ENCODE assay signal across 16 cellular contexts in genomic region chr12:124557518-124558223, GRCh38. TPM values are rescaled to one million over a fixed set of nuclear protein-coding genes. Genes with fewer than 3 reads are reported as not detected.
DNase-seq lines count a peak whose midpoint lies in the region; ATAC-seq and TF ChIP-seq lines count a peak whose summit lies in the region.
"Had no signal": no experiment of that assay in that cellular context is flagged by ENCODE, and none has a peak within 500 bp of the region (broad histone marks: within the 10 kb centered on the region; RNA-seq: fewer than 3 reads in every experiment).

No MANE protein-coding gene starts in this region.

- H3K27ac ChIP-seq in WERI-Rb-1, result peak overlapping the region; percentile 74
- H3K27ac ChIP-seq in transverse colon, result peak overlapping the region; percentile 22 to 59 (median 38)
- H3K27ac ChIP-seq: brain microvascular endothelial cell, epithelial cell of prostate had no signal

- 87 to 100% methylated on average over 1 to 12 of the region's 15 CpGs for WGBS in transverse colon (ENCODE audit: low coverage in 1 of 2), 2 donors

- H3K4me3 ChIP-seq in WERI-Rb-1 (ENCODE audit: low read depth, low read length) (no peak overlapping the region), transverse colon (no peak overlapping the region), HAP-1 (no peak overlapping the region)

- peaks cover 3% of the 10 kb centered on the region for H3K9me3 ChIP-seq in WERI-Rb-1 (ENCODE audit: severe bottlenecking)
- H3K9me3 ChIP-seq in transverse colon, result no peaks in the 10 kb centered on the region
- H3K9me3 ChIP-seq in HAP-1, result no peaks in the 10 kb centered on the region

- TF ChIP-seq CTCF in WERI-Rb-1 (IDR thresholded peaks at IDR 0.05; ENCODE audit: low read depth, low read length) (peak; percentile 23; the same call in 1 of the 2 replicates), transverse colon (IDR thresholded peaks at IDR 0.05) (no peak)

- peaks cover 10 to 63% (median 31%) of the 10 kb centered on the region in 4 donors for H3K4me1 ChIP-seq in transverse colon
- H3K4me1 ChIP-seq in HAP-1, result peaks cover 23% of the 10 kb centered on the region

- no peaks in the 10 kb centered on the region for H3K27me3 ChIP-seq in WERI-Rb-1 (ENCODE audit: insufficient read depth, low read depth, severe bottlenecking)
- no peaks in the 10 kb centered on the region for H3K27me3 ChIP-seq in transverse colon
- no peaks in the 10 kb centered on the region for H3K27me3 ChIP-seq in HAP-1 (ENCODE audit: low read depth)
- H3K27me3 ChIP-seq: brain microvascular endothelial cell had no signal

- no peak for ATAC-seq in HG03097 (IDR thresholded peaks at IDR 0.05; ENCODE audit: low FRiP score, unreplicated experiment)
- ATAC-seq: HCT116; stimulated activated memory B cell treated with anti-CD40 and anti-IgM and Interleukin-4, amounts not matched to agents 10 μg/mL and 1 μg/mL and 100 μg/mL, for 72 hours had no signal

- TF ChIP-seq POLR2A in transverse colon (IDR thresholded peaks at IDR 0.05), result no peak

- TF ChIP-seq EP300 in transverse colon (IDR thresholded peaks at IDR 0.05; ENCODE audit: low read depth), result no peak

- intact Hi-C loops in transverse colon (cut with DNase I; ENCODE audit: low total_unique reads), result no loop called here

- peak; percentile 33 for DNase-seq in DMS153 (lab: John Stamatoyannopoulos, UW)
- no peak for DNase-seq in DMS153 treated with DMSO at 0.1 percent for 48 hours (lab: John Stamatoyannopoulos, UW; ENCODE audit: unreplicated experiment)
- peak; percentile 58 for DNase-seq in WERI-Rb-1
- DNase-seq in left kidney (ENCODE audit: low read depth, low spot score), result peak; percentile 80
- DNase-seq in transverse colon, result no peak
- no peak for DNase-seq in T-helper 2 cell
- DNase-seq in HAP-1 (ENCODE audit: low spot score in 2 of 2), result no peak
- DNase-seq: 8988T; activated CD4-positive, CD25-positive, alpha-beta regulatory T cell treated with anti-CD3 and anti-CD28 coated beads, Interleukin-2, amount 50 U/mL, for 72 hours; brain microvascular endothelial cell; KBM-7; naive B cell had no signal

- H3K36me3 ChIP-seq in WERI-Rb-1, result peaks cover 24% of the 10 kb centered on the region
- H3K36me3 ChIP-seq in transverse colon, result no peaks in the 10 kb centered on the region
- H3K36me3 ChIP-seq in HAP-1 (replicated peaks), result no peaks in the 10 kb centered on the region
- H3K36me3 ChIP-seq: brain microvascular endothelial cell had no signal

- in situ Hi-C loops in transverse colon (cut with MboI; ENCODE audit: low pct_ligation_motif_present in 1 of 4, low pct_unique_long_range_greater_than_20kb in 1 of 4, low sequenced_read_pairs in 3 of 4), result no loop called here
- in situ Hi-C loops in HAP-1 (cut with MboI; ENCODE audit: low sequenced_read_pairs), result no loop called here

RNA-seq across cellular contexts. Expression of gene NCOR2, which starts 9.7 kb away (rescaled TPM):
- 100 to 1,000 TPM in 2 of 4 donors, 10 to 100 TPM in 2; 72.1 to 460 (median 119) TPM for total RNA-seq in transverse colon

Comparison
In these comparisons a context has a peak if more than half of its experiments do, and no peak if none do; other contexts are left out.
1. DNase-seq: peak in DMS153 (single experiment), WERI-Rb-1 (single experiment) and left kidney (single experiment); none in DMS153 treated with DMSO at 0.1 percent for 48 hours (single experiment), transverse colon (single experiment), T-helper 2 cell (0 of 5) and HAP-1 (0 of 2).